14 cellular contexts compared by ENCODE assay signal in genomic region chr5:151087475-151087874, GRCh38. TPM values are rescaled to one million over a fixed set of nuclear protein-coding genes. Genes with fewer than 3 reads are reported as not detected.
DNase-seq lines count a peak whose midpoint lies in the region; ATAC-seq and TF ChIP-seq lines count a peak whose summit lies in the region.
"Had no signal": no experiment of that assay in that cellular context is flagged by ENCODE, and none has a peak within 500 bp of the region (broad histone marks: within the 10 kb centered on the region; RNA-seq: fewer than 3 reads in every experiment).

No MANE protein-coding gene starts in this region.

- H3K4me2 ChIP-seq in SU-DHL-6 (ENCODE audit: low read depth, low read length, poor library complexity, severe bottlenecking): peak overlapping the region; percentile 93

- peaks cover 2% of the 10 kb centered on the region for H3K36me3 Mint-ChIP-seq in activated naive CD4-positive, alpha-beta T cell treated with anti-CD3 and anti-CD28 coated beads for 36 hours (ENCODE audit: low read depth)
- H3K36me3 Mint-ChIP-seq in activated naive CD4-positive, alpha-beta T cell treated with anti-CD3 and anti-CD28 coated beads, Interleukin-2, amount 10 ng/mL, durations not matched to agents 7 days and 5 days: peaks cover 4% of the 10 kb centered on the region

- H3K4me1 ChIP-seq in transverse colon: peaks cover 30 to 51% (median 42%) of the 10 kb centered on the region in 4 donors
- H3K4me1 ChIP-seq: uterus had no signal

- peaks cover 51% of the 10 kb centered on the region for H3K4me1 Mint-ChIP-seq in activated naive CD4-positive, alpha-beta T cell treated with anti-CD3 and anti-CD28 coated beads for 36 hours (ENCODE audit: low read depth)
- H3K4me1 Mint-ChIP-seq in activated naive CD4-positive, alpha-beta T cell treated with anti-CD3 and anti-CD28 coated beads, Interleukin-2, amount 10 ng/mL, durations not matched to agents 7 days and 5 days: peaks cover 54% of the 10 kb centered on the region

- H3K9me2 ChIP-seq in SU-DHL-6 (replicated peaks; ENCODE audit: insufficient read depth, low read length): no peaks in the 10 kb centered on the region

- H3K9me3 ChIP-seq in SU-DHL-6 (ENCODE audit: insufficient read depth, low read length) (no peaks in the 10 kb centered on the region), transverse colon (no peaks in the 10 kb centered on the region)
- H3K9me3 ChIP-seq: uterus had no signal

- no peak overlapping the region for H3K4me3 Mint-ChIP-seq in activated naive CD4-positive, alpha-beta T cell treated with anti-CD3 and anti-CD28 coated beads for 36 hours
- no peak overlapping the region for H3K4me3 Mint-ChIP-seq in activated naive CD4-positive, alpha-beta T cell treated with anti-CD3 and anti-CD28 coated beads, Interleukin-2, amount 10 ng/mL, durations not matched to agents 7 days and 5 days

- no peak for TF ChIP-seq EP300 in transverse colon (IDR thresholded peaks at IDR 0.05; ENCODE audit: low read depth)

- no peaks in the 10 kb centered on the region for H3K9me3 Mint-ChIP-seq in activated naive CD4-positive, alpha-beta T cell treated with anti-CD3 and anti-CD28 coated beads for 36 hours
- no peaks in the 10 kb centered on the region for H3K9me3 Mint-ChIP-seq in activated naive CD4-positive, alpha-beta T cell treated with anti-CD3 and anti-CD28 coated beads, Interleukin-2, amount 10 ng/mL, durations not matched to agents 7 days and 5 days

- intact Hi-C loops in activated naive CD4-positive, alpha-beta T cell treated with anti-CD3 and anti-CD28 coated beads for 36 hours (cut with micrococcal nuclease): loop anchor here (1.0 kb wide), 1 partner anchor 9 kb away; no protein-coding TSS in a partner anchor
- intact Hi-C loops in transverse colon (cut with DNase I; ENCODE audit: low total_unique reads) (no loop called here), posterior cingulate gyrus (cut with DNase I) (no loop called here)

- H3K36me3 ChIP-seq in SU-DHL-6 (ENCODE audit: low read length): no peaks in the 10 kb centered on the region
- H3K36me3 ChIP-seq in transverse colon: no peaks in the 10 kb centered on the region
- H3K36me3 ChIP-seq: uterus had no signal

- 88% methylated on average over 7 of the region's 7 CpGs; no CpG with 5 or more reads in 1 of the 2 donors for WGBS in transverse colon (ENCODE audit: low coverage in 1 of 2), 2 donors

- no peaks in the 10 kb centered on the region for H3K27me3 Mint-ChIP-seq in activated naive CD4-positive, alpha-beta T cell treated with anti-CD3 and anti-CD28 coated beads for 36 hours (ENCODE audit: low read depth)
- peaks cover 8% of the 10 kb centered on the region for H3K27me3 Mint-ChIP-seq in activated naive CD4-positive, alpha-beta T cell treated with anti-CD3 and anti-CD28 coated beads, Interleukin-2, amount 10 ng/mL, durations not matched to agents 7 days and 5 days

- H2AFZ ChIP-seq in SU-DHL-6 (ENCODE audit: low read depth, low read length, severe bottlenecking): no peak overlapping the region

- peak overlapping the region; percentile 44 for H3K27ac Mint-ChIP-seq in activated naive CD4-positive, alpha-beta T cell treated with anti-CD3 and anti-CD28 coated beads for 36 hours
- H3K27ac Mint-ChIP-seq in activated naive CD4-positive, alpha-beta T cell treated with anti-CD3 and anti-CD28 coated beads, Interleukin-2, amount 10 ng/mL, durations not matched to agents 7 days and 5 days: no peak overlapping the region

- no peak for DNase-seq in activated naive CD4-positive, alpha-beta T cell treated with anti-CD3 and anti-CD28 coated beads for 36 hours
- DNase-seq in activated naive CD4-positive, alpha-beta T cell treated with anti-CD3 and anti-CD28 coated beads, Interleukin-2, amount 10 ng/mL, durations not matched to agents 7 days and 5 days: no peak
- DNase-seq in glomerular visceral epithelial cell (ENCODE audit: extremely low spot score) (peak; percentile 61), transverse colon (no peak), posterior cingulate gyrus (no peak)
- DNase-seq: DMS79 treated with DMSO at 0.1 percent for 48 hours, NCI-H1092, NCI-H2227 treated with DMSO at 0.1 percent for 48 hours, occipital lobe, T1000, uterus had no signal

- H3K27me3 ChIP-seq in SU-DHL-6 (ENCODE audit: low read length) (no peaks in the 10 kb centered on the region), transverse colon (no peaks in the 10 kb centered on the region)
- H3K27me3 ChIP-seq: uterus had no signal

- in situ Hi-C loops in transverse colon (cut with MboI; ENCODE audit: low pct_ligation_motif_present in 1 of 4, low pct_unique_long_range_greater_than_20kb in 1 of 4, low sequenced_read_pairs in 3 of 4): no loop called here

- H3K79me2 ChIP-seq in SU-DHL-6 (ENCODE audit: insufficient read depth, low read length): peaks cover 30% of the 10 kb centered on the region

- H3K4me3 ChIP-seq in SU-DHL-6 (ENCODE audit: insufficient read depth, low read length, poor library complexity, severe bottlenecking) (peak overlapping the region; percentile 71), transverse colon (no peak overlapping the region)
- H3K4me3 ChIP-seq: uterus had no signal

- TF ChIP-seq POLR2A in transverse colon (IDR thresholded peaks at IDR 0.05): no peak

- no peaks in the 10 kb centered on the region for H4K20me1 ChIP-seq in SU-DHL-6 (ENCODE audit: low read depth, low read length)

- H3K27ac ChIP-seq in SU-DHL-6 (ENCODE audit: low read depth, low read length) (peak overlapping the region; percentile 77; the same call in 1 of the 2 replicates), transverse colon (peak overlapping the region in 3 of 4 donors; percentile 97 to 99 (median 99))

- CTCF ChIA-PET in activated naive CD4-positive, alpha-beta T cell treated with anti-CD3 and anti-CD28 coated beads for 36 hours (lab: Charles Lee): interaction anchor here (1.0 to 4.0 kb wide), 4 partner anchors 11 to 36 kb away, joined by 3 to 20 read pairs (median 6); no protein-coding TSS in a partner anchor
- CTCF ChIA-PET in activated naive CD4-positive, alpha-beta T cell treated with anti-CD3 and anti-CD28 coated beads, Interleukin-2, amount 10 ng/mL, durations not matched to agents 7 days and 5 days (lab: Charles Lee): interaction anchor here (1.5 to 2.6 kb wide), 3 partner anchors 28 to 77 kb away, joined by 6 to 8 read pairs (median 8); no protein-coding TSS in a partner anchor

- TF ChIP-seq CTCF in SU-DHL-6 (IDR thresholded peaks at IDR 0.05; ENCODE audit: insufficient read depth, low read length, poor library complexity, severe bottlenecking) (no peak), transverse colon (IDR thresholded peaks at IDR 0.05) (no peak)

- H3F3A ChIP-seq in SU-DHL-6 (ENCODE audit: insufficient read depth): peaks cover 18% of the 10 kb centered on the region; the same call in 1 of the 2 replicates

- no peak for ATAC-seq in SK-N-SH treated with all-trans-retinoic acid at 6 μM for 48 hours
- no peak for ATAC-seq in GM21515 (IDR thresholded peaks at IDR 0.05; ENCODE audit: unreplicated experiment)

- peak overlapping the region; percentile 74 for H3K9ac ChIP-seq in SU-DHL-6 (ENCODE audit: low read length)

TF ChIP-seq in SK-N-SH treated with all-trans-retinoic acid at 6 μM for 48 hours, 23 proteins besides CTCF, POLR2A, EP300 and RAD21:
- TF ChIP-seq RARB (CRISPR knock-in tag; IDR thresholded peaks at IDR 0.05): no peak
- TF ChIP-seq ESRRG (CRISPR knock-in tag; IDR thresholded peaks at IDR 0.05): no peak
- no peak for TF ChIP-seq TOX (CRISPR knock-in tag; IDR thresholded peaks at IDR 0.05; ENCODE audit: borderline replicate concordance)
- TF ChIP-seq GLIS3 (CRISPR knock-in tag; IDR thresholded peaks at IDR 0.05): no peak

RNA-seq across cellular contexts. Expression of gene TNIP1, which starts 6.6 kb away (rescaled TPM):
- 100 to 1,000 TPM; 238 to 263 TPM for total RNA-seq in activated naive CD4-positive, alpha-beta T cell treated with anti-CD3 and anti-CD28 coated beads for 36 hours
- 100 to 1,000 TPM in 3 of 4 donors, 10 to 100 TPM in 1; 63.9 to 296 (median 223) TPM for total RNA-seq in transverse colon
